21 cellular contexts compared by ENCODE assay signal in the genomic region with DNA sequence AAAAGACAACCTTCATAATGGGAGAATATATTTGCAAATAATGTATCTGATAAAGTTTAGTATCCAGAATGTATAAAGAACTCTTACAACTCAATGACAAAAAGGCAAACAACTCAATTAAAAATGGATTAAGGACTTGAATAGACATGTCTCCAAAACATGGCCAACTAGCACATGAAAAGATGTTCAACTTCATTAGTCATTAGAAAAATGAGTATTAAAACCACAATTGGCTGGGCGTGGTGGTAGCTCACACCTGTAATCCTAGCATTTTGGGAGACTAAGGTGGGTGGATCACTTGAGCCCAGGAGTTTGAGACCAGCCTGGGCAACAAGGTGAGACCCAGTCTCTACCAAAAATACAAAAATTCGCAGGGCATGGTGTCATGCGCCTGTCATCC. TPM values are rescaled to one million over a fixed set of nuclear protein-coding genes. Genes with fewer than 3 reads are reported as not detected.
DNase-seq lines count a peak whose midpoint lies in the region; ATAC-seq, FAIRE-seq and TF ChIP-seq lines count a peak whose summit lies in the region.
"Had no signal": no experiment of that assay in that cellular context is flagged by ENCODE, and none has a peak within 500 bp of the region (broad histone marks: within the 10 kb centered on the region; RNA-seq: fewer than 3 reads in every experiment).

No MANE protein-coding gene starts in this region.

- H3K36me3 ChIP-seq in esophagus squamous epithelium (no peaks in the 10 kb centered on the region), osteoblast (ENCODE audit: insufficient read depth, low read length) (no peaks in the 10 kb centered on the region)

- FAIRE-seq in A204.1 (lab: Jason Lieb, UNC), result peak; percentile 19
- FAIRE-seq: G401.6, GM12892, GM19239, H1 had no signal

- no peak for TF ChIP-seq POLR2A in esophagus squamous epithelium (IDR thresholded peaks at IDR 0.05)

- H3K27me3 ChIP-seq in esophagus squamous epithelium (no peaks in the 10 kb centered on the region), osteoblast (ENCODE audit: insufficient read depth, low read length) (no peaks in the 10 kb centered on the region)

- DNase-seq in epithelial cell of esophagus (ENCODE audit: low read depth) (peak; percentile 75), esophagus squamous epithelium (lab: John Stamatoyannopoulos, UW) (no peak), osteoblast (ENCODE audit: insufficient read length, low spot score, missing footprints) (peak; percentile 17), NCI-H187 treated with DMSO at 0.1 percent for 48 hours (lab: John Stamatoyannopoulos, UW) (no peak), mesenteric fat pad (ENCODE audit: low spot score) (no peak)
- DNase-seq: 8988T; C1 segment of cervical spinal cord; Calu3; CD4-positive, alpha-beta memory T cell; COR-L47; DMS153; DND-41; GM23248; H7; HCEC 1CT had no signal

- 49 to 72% methylated on average over 2 to 3 of the region's 3 CpGs for WGBS in esophagus squamous epithelium, 2 donors

- ATAC-seq in GM18909 (IDR thresholded peaks at IDR 0.05; ENCODE audit: poor library complexity, unreplicated experiment), result no peak

- H2AFZ ChIP-seq in osteoblast (ENCODE audit: low read length), result no peak overlapping the region
- H2AFZ ChIP-seq: GM23248 had no signal

- no peaks in the 10 kb centered on the region for H3K79me2 ChIP-seq in osteoblast (ENCODE audit: insufficient read depth, low read length)

- H4K20me1 ChIP-seq in osteoblast (ENCODE audit: insufficient read depth, low read length), result no peaks in the 10 kb centered on the region

- H3K4me2 ChIP-seq in osteoblast (ENCODE audit: insufficient read depth, low read length), result no peak overlapping the region

- H3K4me1 ChIP-seq in esophagus squamous epithelium (peaks cover 0 to 17% (median 4%) of the 10 kb centered on the region in 3 donors), osteoblast (ENCODE audit: insufficient read depth, low read length) (no peaks in the 10 kb centered on the region)

- TF ChIP-seq CTCF in epithelial cell of esophagus (IDR thresholded peaks at IDR 0.05; ENCODE audit: insufficient read depth, low read depth, low read length, missing control alignments), result no peak
- no peak for TF ChIP-seq CTCF in esophagus squamous epithelium (IDR thresholded peaks at IDR 0.05)
- TF ChIP-seq CTCF in osteoblast (IDR thresholded peaks at IDR 0.05; ENCODE audit: extremely low read depth, low read depth, low read length), result no peak

- H3K27ac ChIP-seq in esophagus squamous epithelium, result peak overlapping the region in 3 of 4 donors; percentile 42 to 69 (median 64)
- no peak overlapping the region for H3K27ac ChIP-seq in osteoblast (ENCODE audit: low read depth, low read length)
- H3K27ac ChIP-seq: GM23248 had no signal

- H3K9me3 ChIP-seq in esophagus squamous epithelium (no peaks in the 10 kb centered on the region), osteoblast (ENCODE audit: low read depth, low read length) (no peaks in the 10 kb centered on the region)

- H3K4me3 ChIP-seq in epithelial cell of esophagus (ENCODE audit: low read length) (no peak overlapping the region), esophagus squamous epithelium (no peak overlapping the region), osteoblast (ENCODE audit: insufficient read depth, low read length) (no peak overlapping the region)
- H3K4me3 ChIP-seq: GM23248 had no signal

- intact Hi-C loops in esophagus squamous epithelium (cut with DNase I), result no loop called here

RNA-seq across cellular contexts. Expression of gene ZMYM5, which starts 18.8 kb away (rescaled TPM):
- total RNA-seq in esophagus squamous epithelium, result 10 to 100 TPM in 2 of 4 donors, 1 to 10 TPM in 2; 7.4 to 16.2 (median 10.0) TPM
- total RNA-seq in osteoblast, result 21.8 and 22.8 TPM in 2 replicates
- total RNA-seq in mesenteric fat pad, result 18.6 TPM

Comparison
In these comparisons a context has a peak if more than half of its experiments do, and no peak if none do; other contexts are left out.
1. DNase-seq: peak in epithelial cell of esophagus (single experiment) and osteoblast (single experiment); none in esophagus squamous epithelium (single experiment), NCI-H187 treated with DMSO at 0.1 percent for 48 hours (single experiment) and mesenteric fat pad (single experiment).